Comparison of ENCODE assay signal across 1 cellular context in the genomic region with DNA sequence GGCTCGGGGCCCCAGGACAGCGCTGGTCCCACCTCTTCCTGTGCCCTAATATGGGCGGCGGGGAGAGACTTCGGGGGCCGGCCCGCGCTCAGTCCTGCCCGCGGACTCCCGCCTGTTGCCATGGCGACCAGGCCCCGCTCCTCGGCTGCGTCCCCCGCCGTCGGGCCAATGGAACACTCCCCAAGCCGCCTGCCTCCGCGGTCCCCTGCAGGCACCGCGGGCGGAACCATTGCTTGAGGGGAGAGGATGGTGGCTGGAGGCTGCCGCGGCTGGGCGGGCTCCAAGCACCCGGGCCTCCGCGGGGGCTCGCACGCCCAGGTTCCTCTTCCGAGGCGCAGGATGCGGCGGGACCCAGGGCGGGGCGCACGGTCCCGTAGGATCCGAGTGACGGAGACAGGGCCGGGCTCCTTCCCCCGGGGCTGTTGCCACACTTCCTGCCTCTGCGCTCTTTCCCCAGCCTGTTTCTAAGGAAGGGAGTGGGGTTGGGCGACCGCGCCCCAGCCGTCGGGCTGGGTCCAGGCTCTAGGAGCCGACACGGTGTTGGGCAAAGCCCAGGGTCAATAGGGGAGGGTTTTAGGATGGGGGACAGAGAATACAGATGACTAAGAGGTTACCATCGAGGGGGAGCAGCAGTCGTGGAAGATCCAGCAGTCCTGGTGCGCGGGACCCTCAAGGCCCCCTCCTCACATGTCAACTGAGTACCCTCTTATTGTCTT.
TF ChIP-seq lines count a peak whose summit lies in the region.

No MANE protein-coding gene starts in this region.

TF ChIP-seq in IMR-90, 13 proteins besides CTCF, POLR2A, EP300 and RAD21:
- TF ChIP-seq BHLHE40 (IDR thresholded peaks at IDR 0.05; ENCODE audit: low read depth, low read length) (peak; percentile 94), MAZ (IDR thresholded peaks at IDR 0.05; ENCODE audit: borderline replicate concordance, low read depth, low read length) (peak; percentile 91), USF2 (IDR thresholded peaks at IDR 0.05; ENCODE audit: low read depth, low read length) (no peak), RCOR1 (IDR thresholded peaks at IDR 0.05; ENCODE audit: insufficient replicate concordance, low read length) (no peak), CEBPB (IDR thresholded peaks at IDR 0.05; ENCODE audit: low read depth, low read length) (peak; percentile 98), FOS (IDR thresholded peaks at IDR 0.05; ENCODE audit: low read depth, low read length) (no peak), MAFK (IDR thresholded peaks at IDR 0.05; ENCODE audit: low read depth, low read length) (no peak), RFX5 (IDR thresholded peaks at IDR 0.05; ENCODE audit: low read depth, low read length) (peak; percentile 51; the same call in 1 of the 2 replicates), CHD1 (IDR thresholded peaks at IDR 0.05; ENCODE audit: low read depth, low read length) (peak; percentile 80; the same call in 1 of the 2 replicates), MXI1 (IDR thresholded peaks at IDR 0.05; ENCODE audit: borderline replicate concordance, low read depth, low read length) (no peak), NFE2L2 (IDR thresholded peaks at IDR 0.05; ENCODE audit: low read depth, low read length) (no peak)
- TF ChIP-seq, protein P1, sequence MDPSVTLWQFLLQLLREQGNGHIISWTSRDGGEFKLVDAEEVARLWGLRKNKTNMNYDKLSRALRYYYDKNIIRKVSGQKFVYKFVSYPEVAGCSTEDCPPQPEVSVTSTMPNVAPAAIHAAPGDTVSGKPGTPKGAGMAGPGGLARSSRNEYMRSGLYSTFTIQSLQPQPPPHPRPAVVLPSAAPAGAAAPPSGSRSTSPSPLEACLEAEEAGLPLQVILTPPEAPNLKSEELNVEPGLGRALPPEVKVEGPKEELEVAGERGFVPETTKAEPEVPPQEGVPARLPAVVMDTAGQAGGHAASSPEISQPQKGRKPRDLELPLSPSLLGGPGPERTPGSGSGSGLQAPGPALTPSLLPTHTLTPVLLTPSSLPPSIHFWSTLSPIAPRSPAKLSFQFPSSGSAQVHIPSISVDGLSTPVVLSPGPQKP (IDR thresholded peaks at IDR 0.05; ENCODE audit: borderline replicate concordance, low read depth, low read length), result peak; percentile 91; the same call in 1 of the 2 replicates
TF ChIP-seq in IMR-90: peak in this region for 6.
